23 cellular contexts compared by ENCODE assay signal in the genomic region with DNA sequence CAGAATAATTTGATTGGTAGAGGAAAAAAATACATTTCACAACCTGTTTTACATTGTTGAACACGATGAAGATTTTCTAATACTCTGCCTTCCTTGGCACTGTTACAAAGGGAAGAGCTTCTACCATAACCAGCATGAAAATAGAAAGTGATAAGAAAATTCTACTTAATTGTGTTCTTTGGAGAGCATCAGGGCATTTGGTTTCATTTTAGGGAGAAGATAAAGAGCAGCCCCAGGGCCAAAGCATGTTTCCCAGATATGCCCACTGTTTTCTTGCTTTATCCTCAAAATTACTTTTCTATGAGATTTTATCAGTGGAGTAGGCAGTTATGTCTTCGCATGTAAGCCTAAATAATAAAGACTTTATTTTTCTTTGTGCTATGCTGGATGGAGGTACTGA. TPM values are rescaled to one million over a fixed set of nuclear protein-coding genes. Genes with fewer than 3 reads are reported as not detected.
A peak's percentile ranks its signal among the peaks of the same experiment; 100 is the strongest.
DNase-seq lines count a peak whose midpoint lies in the region; ATAC-seq and TF ChIP-seq lines count a peak whose summit lies in the region.
"Had no signal": no experiment of that assay in that cellular context is flagged by ENCODE, and none has a peak within 500 bp of the region (broad histone marks: within the 10 kb centered on the region; RNA-seq: fewer than 3 reads in every experiment).

No MANE protein-coding gene starts in this region.

- H3K27me3 ChIP-seq in left ventricle myocardium inferior (ENCODE audit: low read depth) (peaks cover 1% of the 10 kb centered on the region), SK-N-SH (ENCODE audit: insufficient read depth) (no peaks in the 10 kb centered on the region), stomach smooth muscle (ENCODE audit: control insufficient read depth in 1 of 2, insufficient read depth in 2 of 2, low read length in 2 of 2) (no peaks in the 10 kb centered on the region)
- H3K27me3 ChIP-seq: BLaER1 treated with 17β-estradiol and CSF1 and Interleukin-3, amounts not matched to agents 10 nM and 100 nM; MG63 had no signal

- no peaks in the 10 kb centered on the region; the same call in 1 of the 2 replicates for H3K9me2 ChIP-seq in SK-N-SH

- WGBS in SK-N-SH (ENCODE audit: low lambda C conversion rate): 3% methylated on average over 2 of the region's 2 CpGs

- no peak for TF ChIP-seq CTCF in left ventricle myocardium inferior (IDR thresholded peaks at IDR 0.05; ENCODE audit: borderline replicate concordance)
- no peak for TF ChIP-seq CTCF in SK-N-SH (IDR thresholded peaks at IDR 0.05)

- DNase-seq in left ventricle myocardium inferior (no peak), Right ventricle myocardium inferior (ENCODE audit: missing footprints) (no peak), SK-N-SH (peak; percentile 55), iris pigment epithelial cell (ENCODE audit: low read depth) (peak; percentile 27), NCI-H524 (lab: John Stamatoyannopoulos, UW) (no peak), germinal center (ENCODE audit: low spot score) (no peak)
- DNase-seq: CD4-positive, alpha-beta T cell; COR-L47; MG63; NCI-H1105 treated with DMSO at 0.1 percent for 48 hours; NCI-H146; NCI-H1930; NCI-H2107; NCI-H524 treated with DMSO at 0.1 percent for 48 hours; NCI-H82; PC-9; RPMI8226; SHP77 treated with DMSO at 0.1 percent for 48 hours; SW 1271 had no signal

- peak overlapping the region; percentile 83 for H3K27ac ChIP-seq in left ventricle myocardium inferior (replicated peaks)
- H3K27ac ChIP-seq in SK-N-SH (ENCODE audit: low read depth in 2 of 2, low read length in 1 of 2): peak overlapping the region in 1 of 2 experiments; percentile 51; a peak in 1 of 4 replicates
- H3K27ac ChIP-seq in stomach smooth muscle (ENCODE audit: low read length): peak overlapping the region; percentile 1
- H3K27ac ChIP-seq: BLaER1 treated with 17β-estradiol and CSF1 and Interleukin-3, amounts not matched to agents 10 nM and 100 nM; PC-9 had no signal

- H2AFZ ChIP-seq in SK-N-SH (ENCODE audit: low read depth): no peak overlapping the region
- H2AFZ ChIP-seq: PC-9 had no signal

- no peaks in the 10 kb centered on the region for H3K36me3 ChIP-seq in left ventricle myocardium inferior
- H3K36me3 ChIP-seq in SK-N-SH (replicated peaks in 1 of 2; ENCODE audit: control insufficient read depth in 1 of 2, insufficient read depth in 2 of 2, low read length in 1 of 2): no peaks in the 10 kb centered on the region
- H3K36me3 ChIP-seq in stomach smooth muscle (ENCODE audit: control insufficient read depth in 2 of 2, insufficient read depth in 2 of 2, low read length in 2 of 2): no peaks in the 10 kb centered on the region
- H3K36me3 ChIP-seq: BLaER1 treated with 17β-estradiol and CSF1 and Interleukin-3, amounts not matched to agents 10 nM and 100 nM; MG63 had no signal

- H3K4me3 ChIP-seq in left ventricle myocardium inferior: no peak overlapping the region
- H3K4me3 ChIP-seq in SK-N-SH (ENCODE audit: low read depth in 2 of 2, low read length in 1 of 2): no peak overlapping the region
- H3K4me3 ChIP-seq in stomach smooth muscle (ENCODE audit: low read length in 2 of 2): no peak overlapping the region
- H3K4me3 ChIP-seq: BLaER1 treated with 17β-estradiol and CSF1 and Interleukin-3, amounts not matched to agents 10 nM and 100 nM; MG63; PC-9 had no signal

- H4K20me1 ChIP-seq in SK-N-SH (ENCODE audit: insufficient read depth): no peaks in the 10 kb centered on the region
- H4K20me1 ChIP-seq: BLaER1 treated with 17β-estradiol and CSF1 and Interleukin-3, amounts not matched to agents 10 nM and 100 nM had no signal

- peak in 1 of 2 experiments; percentile 94; a peak in 2 of 4 replicates for TF ChIP-seq EP300 in SK-N-SH (IDR thresholded peaks at IDR 0.05; ENCODE audit: borderline replicate concordance in 1 of 2, low read depth in 1 of 2, low read length in 1 of 2)

- TF ChIP-seq RAD21 in SK-N-SH (IDR thresholded peaks at IDR 0.05; ENCODE audit: low read length): no peak

- H3F3A ChIP-seq in SK-N-SH (replicated peaks; ENCODE audit: insufficient read depth): no peaks in the 10 kb centered on the region

- H3K4me1 ChIP-seq in left ventricle myocardium inferior (peaks cover 55% of the 10 kb centered on the region), SK-N-SH (ENCODE audit: control insufficient read depth in 1 of 2, insufficient read depth in 2 of 2, low read depth in 1 of 2, low read length in 1 of 2) (peaks cover 0 to 13% of the 10 kb centered on the region in 2 experiments; a peak in 1 of 4 replicates), stomach smooth muscle (ENCODE audit: control insufficient read depth, insufficient read depth, low read length) (peaks cover 15% of the 10 kb centered on the region)
- H3K4me1 ChIP-seq: BLaER1 treated with 17β-estradiol and CSF1 and Interleukin-3, amounts not matched to agents 10 nM and 100 nM had no signal

- POLR2A ChIA-PET in SK-N-SH (lab: Yijun Ruan, JAX): no interaction called here

- H3K9me3 ChIP-seq in left ventricle myocardium inferior (replicated peaks): no peaks in the 10 kb centered on the region
- H3K9me3 ChIP-seq in SK-N-SH: no peaks in the 10 kb centered on the region
- H3K9me3 ChIP-seq in stomach smooth muscle (ENCODE audit: control insufficient read depth in 2 of 2, low read length in 2 of 2): no peaks in the 10 kb centered on the region
- H3K9me3 ChIP-seq: BLaER1 treated with 17β-estradiol and CSF1 and Interleukin-3, amounts not matched to agents 10 nM and 100 nM; MG63 had no signal

- ATAC-seq in Right ventricle myocardium inferior (no peak), GM21447 (IDR thresholded peaks at IDR 0.05; ENCODE audit: unreplicated experiment) (no peak)

- CTCF ChIA-PET in SK-N-SH (lab: Yijun Ruan, JAX): interaction anchor here (0.7 to 1.6 kb wide), 6 partner anchors 9 to 712 kb away, joined by 3 to 8 read pairs (median 4); partner anchors contain the start of gene CHRM2

- intact Hi-C loops in left ventricle myocardium inferior (cut with micrococcal nuclease) (no loop called here), Right ventricle myocardium inferior (cut with DNase I) (loop anchor here (10.0 kb wide), 1 partner anchor 127 kb away; no protein-coding TSS in a partner anchor)

- no peaks in the 10 kb centered on the region for H3K79me2 ChIP-seq in SK-N-SH (ENCODE audit: insufficient read depth)

- no peak overlapping the region for H3K4me2 ChIP-seq in SK-N-SH
- H3K4me2 ChIP-seq: BLaER1 treated with 17β-estradiol and CSF1 and Interleukin-3, amounts not matched to agents 10 nM and 100 nM; PC-9 had no signal

- no peak overlapping the region for H3K9ac ChIP-seq in SK-N-SH
- no peak overlapping the region for H3K9ac ChIP-seq in stomach smooth muscle (ENCODE audit: low read length in 2 of 2)
- H3K9ac ChIP-seq: BLaER1 treated with 17β-estradiol and CSF1 and Interleukin-3, amounts not matched to agents 10 nM and 100 nM had no signal

TF ChIP-seq in SK-N-SH, 30 proteins besides CTCF, POLR2A, EP300 and RAD21:
- TF ChIP-seq SIN3A (IDR thresholded peaks at IDR 0.05; ENCODE audit: borderline replicate concordance, low read depth, low read length) (no peak), IRF3 (IDR thresholded peaks at IDR 0.05; ENCODE audit: low read depth, low read length) (no peak), TCF12 (IDR thresholded peaks at IDR 0.05) (peak; percentile 68), MXI1 (IDR thresholded peaks at IDR 0.05; ENCODE audit: low read depth, low read length) (peak; percentile 48; the same call in 1 of the 2 replicates), NFIC (IDR thresholded peaks at IDR 0.05; ENCODE audit: borderline replicate concordance) (peak; percentile 27; the same call in 1 of the 2 replicates), RXRA (IDR thresholded peaks at IDR 0.05; ENCODE audit: borderline replicate concordance, low read depth) (no peak), SMC3 (IDR thresholded peaks at IDR 0.05; ENCODE audit: low read depth, low read length) (no peak), TEAD4 (IDR thresholded peaks at IDR 0.05; ENCODE audit: borderline replicate concordance, insufficient read depth) (peak; percentile 45; the same call in 1 of the 2 replicates), CHD2 (IDR thresholded peaks at IDR 0.05; ENCODE audit: low read length, partially characterized antibody) (peak; percentile 83), FOXJ3 (CRISPR knock-in tag; IDR thresholded peaks at IDR 0.05) (peak; percentile 94), GATA2 (CRISPR knock-in tag; IDR thresholded peaks at IDR 0.05) (peak; percentile 92), RCOR1 (IDR thresholded peaks at IDR 0.05; ENCODE audit: low read length) (peak; percentile 97)
- TF ChIP-seq, protein P1, sequence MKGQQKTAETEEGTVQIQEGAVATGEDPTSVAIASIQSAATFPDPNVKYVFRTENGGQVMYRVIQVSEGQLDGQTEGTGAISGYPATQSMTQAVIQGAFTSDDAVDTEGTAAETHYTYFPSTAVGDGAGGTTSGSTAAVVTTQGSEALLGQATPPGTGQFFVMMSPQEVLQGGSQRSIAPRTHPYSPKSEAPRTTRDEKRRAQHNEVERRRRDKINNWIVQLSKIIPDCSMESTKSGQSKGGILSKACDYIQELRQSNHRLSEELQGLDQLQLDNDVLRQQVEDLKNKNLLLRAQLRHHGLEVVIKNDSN (IDR thresholded peaks at IDR 0.05; ENCODE audit: borderline replicate concordance, low read depth): no peak
- TF ChIP-seq, protein P2, sequence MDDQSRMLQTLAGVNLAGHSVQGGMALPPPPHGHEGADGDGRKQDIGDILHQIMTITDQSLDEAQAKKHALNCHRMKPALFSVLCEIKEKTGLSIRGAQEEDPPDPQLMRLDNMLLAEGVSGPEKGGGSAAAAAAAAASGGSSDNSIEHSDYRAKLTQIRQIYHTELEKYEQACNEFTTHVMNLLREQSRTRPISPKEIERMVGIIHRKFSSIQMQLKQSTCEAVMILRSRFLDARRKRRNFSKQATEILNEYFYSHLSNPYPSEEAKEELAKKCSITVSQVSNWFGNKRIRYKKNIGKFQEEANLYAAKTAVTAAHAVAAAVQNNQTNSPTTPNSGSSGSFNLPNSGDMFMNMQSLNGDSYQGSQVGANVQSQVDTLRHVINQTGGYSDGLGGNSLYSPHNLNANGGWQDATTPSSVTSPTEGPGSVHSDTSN (IDR thresholded peaks at IDR 0.05): no peak

RNA-seq across cellular contexts. Expression of gene CHRM2, which starts 9.5 kb away (rescaled TPM):
- total RNA-seq in left ventricle myocardium inferior (76.2 TPM), Right ventricle myocardium inferior (70.4 TPM)
- 0.02 and 0.23 TPM in 2 replicates for polyA plus RNA-seq in SK-N-SH (2012; rRNA removed)
- 0.03 and 0.07 TPM in 2 replicates for polyA plus RNA-seq in SK-N-SH (2012; cell fraction: cytosol; rRNA removed)
- polyA plus RNA-seq in SK-N-SH (2012; cell fraction: nucleus; rRNA removed): 0.12 and 0.22 TPM in 2 replicates
- total RNA-seq: CD4-positive, alpha-beta T cell; HT-29 had no signal

Comparison
In these comparisons a context has a peak if more than half of its experiments do, and no peak if none do; other contexts are left out.
1. DNase-seq: peak in SK-N-SH (single experiment) and iris pigment epithelial cell (single experiment); none in left ventricle myocardium inferior (single experiment), Right ventricle myocardium inferior (single experiment), NCI-H524 (0 of 2) and germinal center (single experiment).